9 cellular contexts compared by ENCODE assay signal in genomic region chr7:123492485-123492884, GRCh38.
DNase-seq lines count a peak whose midpoint lies in the region; ATAC-seq and TF ChIP-seq lines count a peak whose summit lies in the region.
"Had no signal": no experiment of that assay in that cellular context is flagged by ENCODE, and none has a peak within 500 bp of the region (broad histone marks: within the 10 kb centered on the region; RNA-seq: fewer than 3 reads in every experiment).

No MANE protein-coding gene starts in this region.

- TF ChIP-seq CTCF in fibroblast of pulmonary artery (IDR thresholded peaks at IDR 0.05; ENCODE audit: low read length, missing control alignments) = peak; percentile 19

- H3K4me3 ChIP-seq in fibroblast of pulmonary artery (replicated peaks; ENCODE audit: low read depth, low read length) = no peak overlapping the region

- no peak for DNase-seq in fibroblast of pulmonary artery (ENCODE audit: low read depth)
- DNase-seq in foreskin melanocyte = no peak
- DNase-seq in posterior cingulate gyrus = no peak
- no peak for DNase-seq in pons (ENCODE audit: low spot score)
- DNase-seq in ecto neural progenitor cell (ENCODE audit: low spot score) = no peak
- DNase-seq: caudate nucleus had no signal

- intact Hi-C loops in posterior cingulate gyrus (cut with DNase I) = no loop called here

- ATAC-seq in GM18502 (IDR thresholded peaks at IDR 0.05; ENCODE audit: poor library complexity, unreplicated experiment) = peak; percentile 83
- ATAC-seq in GM21576 (IDR thresholded peaks at IDR 0.05; ENCODE audit: unreplicated experiment) = peak; percentile 77
- peak; percentile 80 for ATAC-seq in HG03432 (IDR thresholded peaks at IDR 0.05; ENCODE audit: unreplicated experiment)
